Comparison of ENCODE assay signal across 12 cellular contexts in genomic region chr3:151404316-151404715, GRCh38. TPM values are rescaled to one million over a fixed set of nuclear protein-coding genes. Genes with fewer than 3 reads are reported as not detected.
DNase-seq lines count a peak whose midpoint lies in the region; ATAC-seq, FAIRE-seq and TF ChIP-seq lines count a peak whose summit lies in the region.
"Had no signal": no experiment of that assay in that cellular context is flagged by ENCODE, and none has a peak within 500 bp of the region (broad histone marks: within the 10 kb centered on the region; RNA-seq: fewer than 3 reads in every experiment).

No MANE protein-coding gene starts in this region.

- ATAC-seq in GM19043 (IDR thresholded peaks at IDR 0.05; ENCODE audit: low read depth, unreplicated experiment) (peak; percentile 60), HG03469 (IDR thresholded peaks at IDR 0.05; ENCODE audit: unreplicated experiment) (peak; percentile 63), GM12878 (peak; percentile 82), HG03045 (IDR thresholded peaks at IDR 0.05; ENCODE audit: unreplicated experiment) (no peak), sciatic nerve (no peak)

- no peak for TF ChIP-seq EP300 in GM12878 (IDR thresholded peaks at IDR 0.05; ENCODE audit: borderline replicate concordance in 1 of 2, control insufficient read depth in 1 of 2, low read depth in 2 of 2, low read length in 2 of 2)
- no peak for TF ChIP-seq EP300 in transverse colon (IDR thresholded peaks at IDR 0.05; ENCODE audit: low read depth)

- in situ Hi-C loops in GM12878 (cut with MboI) (no loop called here), transverse colon (cut with MboI; ENCODE audit: low pct_ligation_motif_present in 1 of 4, low pct_unique_long_range_greater_than_20kb in 1 of 4, low sequenced_read_pairs in 3 of 4) (no loop called here)

- FAIRE-seq in GM12878 (lab: Jason Lieb, UNC) = no peak

- H3K27me3 ChIP-seq in GM12878 (replicated peaks in 1 of 2; ENCODE audit: control insufficient read depth in 2 of 2, insufficient read depth in 2 of 2, low read length in 1 of 2) = no peaks in the 10 kb centered on the region; a peak in 1 of 4 replicates
- H3K27me3 ChIP-seq in transverse colon = no peaks in the 10 kb centered on the region
- H3K27me3 ChIP-seq: BE2C, ovary had no signal

- WGBS in GM12878 (ENCODE audit: insufficient coverage, insufficient replicate concordance, low lambda C conversion rate, missing lambda C conversion rate) = 4% methylated on average over 1 of the region's 1 CpG
- 15 to 22% methylated on average over 1 of the region's 1 CpG for WGBS in transverse colon (ENCODE audit: low coverage in 1 of 2), 2 donors

- no peak for TF ChIP-seq RAD21 in GM12878 (IDR thresholded peaks at IDR 0.05; ENCODE audit: insufficient read depth, low read depth, low read length)

- RAD21 ChIA-PET in GM12878 (lab: Charles Lee; ENCODE audit: unreplicated experiment) = no interaction called here

- no TSS peak for BruUV-seq in GM12878 (replicated peaks; lab: Mats Ljungman, UMichigan)

- H3K4me1 ChIP-seq in GM12878 (ENCODE audit: control insufficient read depth, insufficient read depth, low read length) (no peaks in the 10 kb centered on the region), transverse colon (no peaks in the 10 kb centered on the region)
- H3K4me1 ChIP-seq: BE2C had no signal

- TF ChIP-seq CTCF in AG09309 (IDR thresholded peaks at IDR 0.05; ENCODE audit: control insufficient read depth, insufficient read depth, low read depth, low read length, missing control alignments) (no peak), GM12878 (IDR thresholded peaks at IDR 0.05 in 2 of 3, conservative IDR thresholded peaks at IDR 0.05 in 1 of 3; ENCODE audit: control insufficient read depth in 2 of 3, extremely low read depth in 1 of 3, insufficient read depth in 1 of 3, low read depth in 3 of 3, low read length in 3 of 3) (no peak), transverse colon (IDR thresholded peaks at IDR 0.05) (no peak)

- POLR2A ChIA-PET in GM12878 (lab: Charles Lee) = no interaction called here

- no peaks in the 10 kb centered on the region for H3K36me3 ChIP-seq in GM12878 (ENCODE audit: control insufficient read depth in 2 of 2, insufficient read depth in 2 of 2, low read length in 1 of 2)
- H3K36me3 ChIP-seq in transverse colon = no peaks in the 10 kb centered on the region
- H3K36me3 ChIP-seq: BE2C, ovary had no signal

- H3K4me3 ChIP-seq in AG09309 (ENCODE audit: control insufficient read depth, low read depth, low read length) = no peak overlapping the region
- H3K4me3 ChIP-seq in GM12878 = no peak overlapping the region
- H3K4me3 ChIP-seq in transverse colon = no peak overlapping the region
- H3K4me3 ChIP-seq: ovary had no signal

- no peaks in the 10 kb centered on the region for H3K9me3 ChIP-seq in GM12878 (replicated peaks; ENCODE audit: control insufficient read depth, insufficient read depth, low read length)
- no peaks in the 10 kb centered on the region for H3K9me3 ChIP-seq in transverse colon
- H3K9me3 ChIP-seq: BE2C, ovary had no signal

- H2AFZ ChIP-seq in GM12878 (ENCODE audit: control insufficient read depth, low read depth, low read length) = no peak overlapping the region

- SMC1A ChIA-PET in GM12878 (lab: Charles Lee; ENCODE audit: uncharacterized antibody, unreplicated experiment) = interaction anchor here (1.1 to 2.3 kb wide), 2 partner anchors 20 to 25 kb away, joined by 3 to 8 read pairs; partner anchors contain the start of gene P2RY12

- no peaks in the 10 kb centered on the region for H3K79me2 ChIP-seq in GM12878 (ENCODE audit: control insufficient read depth, insufficient read depth, low read length)

- intact Hi-C loops in GM12878 (cut with micrococcal nuclease; ENCODE audit: unreplicated experiment) = no loop called here
- intact Hi-C loops in sciatic nerve (cut with DNase I) = no loop called here
- intact Hi-C loops in transverse colon (cut with DNase I; ENCODE audit: low total_unique reads) = no loop called here

- CTCF ChIA-PET in GM12878 (lab: Yijun Ruan, JAX) = interaction anchor here (1.0 to 2.1 kb wide), 2 partner anchors 9 to 13 kb away, joined by 3 to 5 read pairs; no protein-coding TSS in a partner anchor

- TF ChIP-seq POLR2A in GM12878 (IDR thresholded peaks at IDR 0.05; ENCODE audit: low read depth, low read length) = no peak
- no peak for TF ChIP-seq POLR2A in transverse colon (IDR thresholded peaks at IDR 0.05)

- no peak overlapping the region for H3K27ac ChIP-seq in GM12878 (ENCODE audit: control insufficient read depth, insufficient read depth)
- H3K27ac ChIP-seq in transverse colon = no peak overlapping the region
- H3K27ac ChIP-seq: ovary had no signal

- H4K20me1 ChIP-seq in GM12878 (ENCODE audit: control insufficient read depth, insufficient read depth) = no peaks in the 10 kb centered on the region

- H3K9ac ChIP-seq in GM12878 (ENCODE audit: control insufficient read depth, insufficient read depth, low read length) = no peak overlapping the region

- DNase-seq in AG09309 (ENCODE audit: low read depth) (peak; percentile 90), GM12878 (ENCODE audit: low read depth, low spot score) (no peak), sciatic nerve (ENCODE audit: low spot score) (no peak), transverse colon (no peak)
- DNase-seq in stimulated activated CD4-positive, alpha-beta T cell treated with anti-CD3 and anti-CD28 coated beads, Interleukin-4, amount 100 ng/mL, for 24 hours = no peak
- DNase-seq: BE2C, NCI-H1694, ovary had no signal

- no peak overlapping the region for H3K4me2 ChIP-seq in GM12878 (ENCODE audit: control insufficient read depth, insufficient read depth)

RNA-seq across cellular contexts. Expression of gene P2RY12, which starts 19.8 kb away (rescaled TPM):
- 3.3 and 3.4 TPM in 2 replicates for total RNA-seq in GM12878 (2013; cell fraction: nucleolus; rRNA removed)
- total RNA-seq in GM12878 (2014; rRNA removed) (0.73 and 0.93 TPM in 2 replicates), GM12878 (2014; rRNA removed; fragmentation: Illumina TruSeq; extraction: Trizol) (0.85 and 0.92 TPM in 2 replicates), GM12878 (2021) (0.38 and 0.48 TPM in 2 replicates), sciatic nerve (27.1 TPM), transverse colon (1 to 10 TPM in 2 of 4 donors, not detected in 2; 1.1 to 1.4 TPM)
- not detected for polyA plus RNA-seq in GM12878 (2011; ENCODE audit: low read depth)
- polyA plus RNA-seq in GM12878 (2011; rRNA removed) (0.14 TPM in 1 of 2 replicates, not detected in the other), GM12878 (2014; fragmentation: Illumina TruSeq; extraction: Trizol) (0.81 and 1.0 TPM in 2 replicates), GM12878 (2014; fragmentation: Nextera tagmentation; extraction: Ambion mirVana) (under 1 TPM; 0.27 to 0.85 TPM), GM12878 (2014; rRNA removed) (0.34 and 0.59 TPM in 2 replicates), GM12878 (2016; fragmentation: Nextera tagmentation; extraction: Ambion mirVana) (under 1 TPM in 1 of 2 experiments, not detected in 1; 0.35 TPM)
- polyA plus RNA-seq in GM12878 (2011; cell fraction: cytosol; rRNA removed) = not detected in 2 replicates
- not detected in 2 replicates for polyA plus RNA-seq in GM12878 (2011; cell fraction: nucleus; rRNA removed)
- polyA plus RNA-seq in GM12878 (2012) = 0.08 and 0.14 TPM in 2 replicates
- not detected in 2 replicates for polyA minus RNA-seq in GM12878 (2011; rRNA and poly(A)+ RNA removed)
- polyA minus RNA-seq in GM12878 (2011; cell fraction: cytosol; rRNA and poly(A)+ RNA removed) = not detected in 2 replicates
- not detected in 2 replicates for polyA minus RNA-seq in GM12878 (2011; cell fraction: nucleus; rRNA and poly(A)+ RNA removed)
- total RNA-seq: dermis microvascular lymphatic vessel endothelial cell had no signal

RNA-seq across cellular contexts. Expression of gene IGSF10, which starts 56.5 kb away (rescaled TPM):
- not detected in 2 replicates for total RNA-seq in GM12878 (2013; cell fraction: nucleolus; rRNA removed)
- total RNA-seq in GM12878 (2014; rRNA removed) (under 0.01 TPM in 1 of 2 replicates, not detected in the other), GM12878 (2014; rRNA removed; fragmentation: Illumina TruSeq; extraction: Trizol) (0.18 TPM in 1 of 2 replicates, not detected in the other), GM12878 (2021) (0.03 and 0.05 TPM in 2 replicates), sciatic nerve (1.2 TPM), transverse colon (1 to 10 TPM in 3 of 4 donors, under 1 TPM in 1; 0.37 to 5.8 (median 1.7) TPM)
- not detected for polyA plus RNA-seq in GM12878 (2011; ENCODE audit: low read depth)
- polyA plus RNA-seq in GM12878 (2011; rRNA removed) (0.03 and 0.04 TPM in 2 replicates), GM12878 (2014; fragmentation: Illumina TruSeq; extraction: Trizol) (0.01 and 0.08 TPM in 2 replicates), GM12878 (2014; fragmentation: Nextera tagmentation; extraction: Ambion mirVana) (under 1 TPM; under 0.01 to 0.02 TPM), GM12878 (2014; rRNA removed) (0.04 TPM in 1 of 2 replicates, not detected in the other), GM12878 (2016; fragmentation: Nextera tagmentation; extraction: Ambion mirVana) (not detected)
- 0.01 and 0.02 TPM in 2 replicates for polyA plus RNA-seq in GM12878 (2011; cell fraction: cytosol; rRNA removed)
- polyA plus RNA-seq in GM12878 (2011; cell fraction: nucleus; rRNA removed) = 0.09 and 0.28 TPM in 2 replicates
- 0.04 TPM in 1 of 2 replicates, not detected in the other for polyA plus RNA-seq in GM12878 (2012)
- polyA minus RNA-seq in GM12878 (2011; rRNA and poly(A)+ RNA removed) = under 0.01 TPM in 1 of 2 replicates, not detected in the other
- polyA minus RNA-seq in GM12878 (2011; cell fraction: cytosol; rRNA and poly(A)+ RNA removed) = not detected in 2 replicates
- polyA minus RNA-seq in GM12878 (2011; cell fraction: nucleus; rRNA and poly(A)+ RNA removed) = under 0.01 TPM in 1 of 2 replicates, not detected in the other
- total RNA-seq: dermis microvascular lymphatic vessel endothelial cell had no signal

Comparison
In these comparisons a context has a peak if more than half of its experiments do, and no peak if none do; other contexts are left out.
1. ATAC-seq: peak in GM19043 (single experiment), HG03469 (single experiment) and GM12878 (single experiment); none in HG03045 (single experiment) and sciatic nerve (single experiment).